Comparison of ENCODE assay signal across 8 cellular contexts in genomic region chr9:100472725-100473261, GRCh38. TPM values are rescaled to one million over a fixed set of nuclear protein-coding genes. Genes with fewer than 3 reads are reported as not detected.
DNase-seq lines count a peak whose midpoint lies in the region; ATAC-seq and TF ChIP-seq lines count a peak whose summit lies in the region.

A gene with protein sequence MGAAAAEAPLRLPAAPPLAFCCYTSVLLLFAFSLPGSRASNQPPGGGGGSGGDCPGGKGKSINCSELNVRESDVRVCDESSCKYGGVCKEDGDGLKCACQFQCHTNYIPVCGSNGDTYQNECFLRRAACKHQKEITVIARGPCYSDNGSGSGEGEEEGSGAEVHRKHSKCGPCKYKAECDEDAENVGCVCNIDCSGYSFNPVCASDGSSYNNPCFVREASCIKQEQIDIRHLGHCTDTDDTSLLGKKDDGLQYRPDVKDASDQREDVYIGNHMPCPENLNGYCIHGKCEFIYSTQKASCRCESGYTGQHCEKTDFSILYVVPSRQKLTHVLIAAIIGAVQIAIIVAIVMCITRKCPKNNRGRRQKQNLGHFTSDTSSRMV (plus strand): TSS chr9:100473149. CDS start chr9:100473545, 396 bp downstream.

- H3K4me1 ChIP-seq in DND-41 (ENCODE audit: insufficient read depth, low read length) (no peaks in the 10 kb centered on the region), GM23338 (ENCODE audit: insufficient read depth) (peaks cover 18% of the 10 kb centered on the region), mesodermal cell (ENCODE audit: control insufficient read depth, insufficient read depth, low read length, poor library complexity, severe bottlenecking) (peaks cover 4% of the 10 kb centered on the region)
- H3K4me1 ChIP-seq in effector memory CD4-positive, alpha-beta T cell (ENCODE audit: control insufficient read depth, insufficient read depth, low read length, poor library complexity, severe bottlenecking), result no peaks in the 10 kb centered on the region

- no peaks in the 10 kb centered on the region; the same call in 2 of the 3 replicates for H3K9me3 Mint-ChIP-seq in GM23338

- H3K4me3 Mint-ChIP-seq in GM23338, result peak within 1 kb of the TSS; percentile 88

- no peaks in the 10 kb centered on the region for H3K9me2 ChIP-seq in GM23338 (ENCODE audit: insufficient read depth)

- peak within 1 kb of the TSS; percentile 77 for H3K27ac Mint-ChIP-seq in GM23338

- TF ChIP-seq CTCF in DND-41 (IDR thresholded peaks at IDR 0.05; ENCODE audit: borderline replicate concordance, extremely low read depth, low read length, poor library complexity, severe bottlenecking), result no peak
- 0 out of 4 replicates have a peak, but pooled peaks of 1 of the 2 experiments have one; percentile 2 for TF ChIP-seq CTCF in GM23338 (conservative IDR thresholded peaks at IDR 0.05; ENCODE audit: low read depth in 2 of 2)

- no peaks in the 10 kb centered on the region for H3K36me3 ChIP-seq in DND-41 (ENCODE audit: insufficient read depth, low read length)
- no peaks in the 10 kb centered on the region for H3K36me3 ChIP-seq in GM23338 (ENCODE audit: insufficient read depth)
- H3K36me3 ChIP-seq in effector memory CD4-positive, alpha-beta T cell (ENCODE audit: control insufficient read depth, insufficient read depth, low read length), result no peaks in the 10 kb centered on the region
- peaks cover 3% of the 10 kb centered on the region for H3K36me3 ChIP-seq in mesodermal cell (ENCODE audit: control insufficient read depth, insufficient read depth, low read length)

- H2AFZ ChIP-seq in DND-41 (ENCODE audit: low read depth, low read length) (no peak within 1 kb of the TSS), GM23338 (peak within 1 kb of the TSS; percentile 98)

- no peak within 1 kb of the TSS for H3K4me2 ChIP-seq in DND-41 (ENCODE audit: insufficient read depth, low read length)
- H3K4me2 ChIP-seq in GM23338, result peak within 1 kb of the TSS; percentile 84

- H3K9ac ChIP-seq in DND-41 (ENCODE audit: low read depth, low read length), result no peak within 1 kb of the TSS

- no peak within 1 kb of the TSS for H3K4me3 ChIP-seq in DND-41 (ENCODE audit: low read depth in 1 of 2, low read length in 2 of 2)
- peak within 1 kb of the TSS; percentile 64 for H3K4me3 ChIP-seq in GM23338
- peak within 1 kb of the TSS; percentile 45 for H3K4me3 ChIP-seq in effector memory CD4-positive, alpha-beta T cell (ENCODE audit: insufficient read depth, low read depth, low read length, poor library complexity, severe bottlenecking)
- H3K4me3 ChIP-seq in mesodermal cell (ENCODE audit: extremely low read depth, insufficient read depth, low read length, poor library complexity, severe bottlenecking), result peak within 1 kb of the TSS; percentile 86

- H3K27ac ChIP-seq in DND-41 (ENCODE audit: low read length) (no peak within 1 kb of the TSS), GM23338 (ENCODE audit: low read depth) (0 out of 2 replicates have a peak within 1 kb of the TSS, but pooled peaks have one; percentile 65), mesodermal cell (ENCODE audit: low read depth, low read length, severe bottlenecking) (peak within 1 kb of the TSS; percentile 57)
- no peak within 1 kb of the TSS for H3K27ac ChIP-seq in effector memory CD4-positive, alpha-beta T cell (ENCODE audit: insufficient read depth, low read length, poor library complexity, severe bottlenecking)

- ATAC-seq in DND-41 (ENCODE audit: insufficient read depth, low read depth) (peak; percentile 40; the same call in 1 of the 3 replicates), GM23338 (peak; percentile 72), GM19324 (IDR thresholded peaks at IDR 0.05; ENCODE audit: low FRiP score, unreplicated experiment) (no peak)
- ATAC-seq in stimulated activated naive CD8-positive, alpha-beta T cell treated with anti-CD3 and anti-CD28 coated beads, Interleukin-15, Interleukin-2, amounts not matched to agents 100 U/mL and 50 U/mL, for 24 hours, result peak; percentile 59

- H3K9me3 ChIP-seq in DND-41 (ENCODE audit: insufficient read depth, low read length, severe bottlenecking), result no peaks in the 10 kb centered on the region
- no peaks in the 10 kb centered on the region for H3K9me3 ChIP-seq in effector memory CD4-positive, alpha-beta T cell (ENCODE audit: control insufficient read depth, low read length)
- no peaks in the 10 kb centered on the region for H3K9me3 ChIP-seq in mesodermal cell (ENCODE audit: control insufficient read depth, low read length)

- H3K79me2 ChIP-seq in DND-41 (ENCODE audit: insufficient read depth, low read length) (no peaks in the 10 kb centered on the region), GM23338 (replicated peaks; ENCODE audit: insufficient read depth) (peaks cover 39% of the 10 kb centered on the region)

- H4K20me1 ChIP-seq in DND-41 (ENCODE audit: insufficient read depth, low read length), result no peaks in the 10 kb centered on the region
- peaks cover 10% of the 10 kb centered on the region; the same call in 1 of the 2 replicates for H4K20me1 ChIP-seq in GM23338 (replicated peaks; ENCODE audit: insufficient read depth)

- H3K27me3 ChIP-seq in DND-41 (ENCODE audit: insufficient read depth, low read length, poor library complexity), result peaks cover 3% of the 10 kb centered on the region
- H3K27me3 ChIP-seq in GM23338 (ENCODE audit: insufficient read depth), result no peaks in the 10 kb centered on the region
- peaks cover 16% of the 10 kb centered on the region for H3K27me3 ChIP-seq in effector memory CD4-positive, alpha-beta T cell (replicated peaks; ENCODE audit: control insufficient read depth, insufficient read depth, low read length, poor library complexity, severe bottlenecking)

- peaks cover 9% of the 10 kb centered on the region for H3K27me3 Mint-ChIP-seq in GM23338 (ENCODE audit: insufficient read depth, low read depth, poor library complexity)

- H3K36me3 Mint-ChIP-seq in GM23338 (ENCODE audit: low read depth), result peaks cover 3% of the 10 kb centered on the region; the same call in 1 of the 3 replicates

- H3F3A ChIP-seq in GM23338 (replicated peaks; ENCODE audit: low read depth), result 0 out of 2 replicates have a peak, but pooled peaks cover 4% of the 10 kb centered on the region

- WGBS in mesodermal cell (ENCODE audit: insufficient coverage in 2 of 2), 2 experiments, result 0 to 1% methylated on average over 24 to 29 of the region's 51 CpGs

- H3K4me1 Mint-ChIP-seq in GM23338, result peaks cover 35% of the 10 kb centered on the region

- peak; percentile 6 for DNase-seq in DND-41
- peak; percentile 91 for DNase-seq in GM23338 (ENCODE audit: low spot score)
- DNase-seq in NCI-H128 (lab: John Stamatoyannopoulos, UW; ENCODE audit: unreplicated experiment), result peak; percentile 58
- DNase-seq in activated CD4-positive, alpha-beta T cell treated with anti-CD3 and anti-CD28 coated beads, Interleukin-2, amount 50 U/mL, for 4 hours, result peak; percentile 19 to 26
- peak in 1 of 3 donors; percentile 2 for DNase-seq in effector memory CD4-positive, alpha-beta T cell
- peak; percentile 65 for DNase-seq in stimulated activated naive CD8-positive, alpha-beta T cell treated with anti-CD3 and anti-CD28 coated beads, Interleukin-15, Interleukin-2, amounts not matched to agents 100 U/mL and 50 U/mL, for 24 hours

RNA-seq across cellular contexts. Expression of the gene that starts here (rescaled TPM):
- 75.8 and 85.2 TPM in 2 replicates for total RNA-seq in GM23338 (2014; rRNA removed; shearing (Covaris generic))
- polyA plus RNA-seq in GM23338 (2016; fragmentation: Nextera tagmentation; extraction: Ambion mirVana), result 6.6 and 12.8 TPM in 2 replicates
- polyA plus RNA-seq in mesodermal cell (2013, experiment 1 of 2), result 39.3 TPM
- polyA plus RNA-seq in mesodermal cell (2013, experiment 2 of 2), result 30.0 TPM

Comparison
In these comparisons a context has a peak if more than half of its experiments do, and no peak if none do; other contexts are left out.
1. H3K27ac ChIP-seq: peak in GM23338 (single experiment) and mesodermal cell (single experiment); none in DND-41 (single experiment) and effector memory CD4-positive, alpha-beta T cell (single experiment).
2. H3K4me3 ChIP-seq: peak in GM23338 (single experiment), effector memory CD4-positive, alpha-beta T cell (single experiment) and mesodermal cell (single experiment); none in DND-41 (0 of 2).